13 cellular contexts compared by ENCODE assay signal in the genomic region with DNA sequence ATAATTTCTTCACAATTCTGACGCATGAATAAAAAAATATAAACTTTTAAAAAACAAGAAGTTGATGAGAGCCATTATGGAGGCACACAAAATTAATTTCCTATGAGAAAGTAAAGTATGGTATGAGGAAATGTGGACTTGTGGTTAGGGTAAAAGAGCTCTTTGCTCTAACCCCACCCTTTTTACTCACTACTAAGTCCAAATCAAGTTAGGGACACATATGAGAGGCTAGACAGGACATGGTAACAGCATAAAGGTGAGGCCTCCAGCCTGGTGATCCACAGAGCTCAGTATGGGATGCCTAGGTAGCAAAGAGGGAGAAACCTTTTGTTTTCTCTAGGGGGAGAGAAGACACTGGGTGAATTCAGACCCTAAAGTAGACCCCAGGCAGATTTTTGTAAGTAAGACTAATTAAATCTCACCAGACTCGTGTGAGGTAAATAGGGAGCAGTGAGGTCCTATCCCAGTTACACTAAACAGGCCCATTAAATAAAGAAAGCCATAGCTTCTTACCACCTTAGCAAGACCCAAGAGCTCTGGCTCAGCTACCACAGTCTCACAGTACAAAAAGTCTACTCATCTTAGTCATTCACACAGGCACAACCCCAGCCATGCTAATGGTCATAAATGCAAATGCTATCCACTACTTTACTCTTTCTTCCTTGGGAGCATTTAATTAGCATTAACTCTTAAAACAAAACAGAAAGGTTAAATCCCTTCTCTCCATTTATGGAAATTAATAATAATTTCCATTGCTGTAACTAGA. TPM values are rescaled to one million over a fixed set of nuclear protein-coding genes. Genes with fewer than 3 reads are reported as not detected.
DNase-seq lines count a peak whose midpoint lies in the region; ATAC-seq and TF ChIP-seq lines count a peak whose summit lies in the region.
"Had no signal": no experiment of that assay in that cellular context is flagged by ENCODE, and none has a peak within 500 bp of the region (broad histone marks: within the 10 kb centered on the region; RNA-seq: fewer than 3 reads in every experiment).

No MANE protein-coding gene starts in this region.

- H3K4me1 Mint-ChIP-seq in activated naive CD8-positive, alpha-beta T cell treated with anti-CD3 and anti-CD28 coated beads, Interleukin-2, amount 50 U/mL, for 24 hours: peaks cover 66% of the 10 kb centered on the region

- H3K4me1 ChIP-seq in smooth muscle cell (ENCODE audit: low read depth) (no peaks in the 10 kb centered on the region), esophagus muscularis mucosa (peaks cover 0 to 5% (median 3%) of the 10 kb centered on the region in 4 donors)

- no peak overlapping the region for H3K4me3 Mint-ChIP-seq in activated naive CD8-positive, alpha-beta T cell treated with anti-CD3 and anti-CD28 coated beads, Interleukin-2, amount 50 U/mL, for 24 hours
- H3K4me3 Mint-ChIP-seq: dendritic cell treated with granulocyte-macrophage colony-stimulating factor and Interleukin-4, amounts not matched to agents 40 ng/mL and 50 ng/mL, for 4 days had no signal

- no peak for TF ChIP-seq EP300 in esophagus muscularis mucosa (IDR thresholded peaks at IDR 0.05)

- H3K79me2 ChIP-seq in smooth muscle cell (ENCODE audit: low read depth): peaks cover 93% of the 10 kb centered on the region

- WGBS in smooth muscle cell (ENCODE audit: low lambda C conversion rate): 96% methylated on average over 2 of the region's 2 CpGs
- 87% methylated on average over 2 of the region's 2 CpGs for WGBS in esophagus muscularis mucosa

- H2AFZ ChIP-seq in smooth muscle cell (ENCODE audit: low read depth): no peak overlapping the region

- no peaks in the 10 kb centered on the region for H4K20me1 ChIP-seq in smooth muscle cell (ENCODE audit: low read depth)

- H3K9ac ChIP-seq in smooth muscle cell (ENCODE audit: low read depth): no peak overlapping the region

- no peak for TF ChIP-seq POLR2A in esophagus muscularis mucosa (IDR thresholded peaks at IDR 0.05; ENCODE audit: low read depth)

- H3K27ac ChIP-seq in smooth muscle cell (ENCODE audit: low read depth) (peak overlapping the region; percentile 26), esophagus muscularis mucosa (replicated peaks in 1 of 4) (no peak overlapping the region)

- no peaks in the 10 kb centered on the region for H3K36me3 ChIP-seq in smooth muscle cell (ENCODE audit: low read depth)
- H3K36me3 ChIP-seq in esophagus muscularis mucosa: no peaks in the 10 kb centered on the region

- peaks cover 3% of the 10 kb centered on the region for H3F3A ChIP-seq in smooth muscle cell (ENCODE audit: low read depth)

- TF ChIP-seq CTCF in smooth muscle cell (IDR thresholded peaks at IDR 0.05; ENCODE audit: borderline replicate concordance, insufficient read depth, poor library complexity, severe bottlenecking) (no peak), esophagus muscularis mucosa (IDR thresholded peaks at IDR 0.05) (no peak)

- ATAC-seq in activated CD4-positive, CD25-positive, alpha-beta regulatory T cell treated with anti-CD3 and anti-CD28 coated beads, Interleukin-2, amount 50 U/mL, for 24 hours: peak; percentile 82 to 86
- ATAC-seq in HG02973 (IDR thresholded peaks at IDR 0.05; ENCODE audit: unreplicated experiment): peak; percentile 43
- ATAC-seq in activated naive CD8-positive, alpha-beta T cell treated with anti-CD3 and anti-CD28 coated beads, Interleukin-2, amount 50 U/mL, for 24 hours: peak; percentile 93

- H3K9me3 ChIP-seq in smooth muscle cell (replicated peaks; ENCODE audit: low read depth) (peaks cover 8% of the 10 kb centered on the region), esophagus muscularis mucosa (peaks cover 0 to 10% (median 5%) of the 10 kb centered on the region in 4 donors)

- no peak for DNase-seq in activated CD4-positive, CD25-positive, alpha-beta regulatory T cell (lab: John Stamatoyannopoulos, UW)
- no peak for DNase-seq in activated naive CD8-positive, alpha-beta T cell treated with anti-CD3 and anti-CD28 coated beads, Interleukin-2, amount 50 U/mL, for 24 hours
- DNase-seq in smooth muscle cell (lab: John Stamatoyannopoulos, UW; ENCODE audit: unreplicated experiment) (no peak), GDM1 (lab: John Stamatoyannopoulos, UW) (no peak), islet precursor cell (no peak), esophagus muscularis mucosa (ENCODE audit: extremely low spot score) (no peak)
- DNase-seq: GF-D8, HCEC 1CT, MG63, NCI-H2171 had no signal

- H3K27me3 Mint-ChIP-seq in activated naive CD8-positive, alpha-beta T cell treated with anti-CD3 and anti-CD28 coated beads, Interleukin-2, amount 50 U/mL, for 24 hours: no peaks in the 10 kb centered on the region
- H3K27me3 Mint-ChIP-seq: dendritic cell treated with granulocyte-macrophage colony-stimulating factor and Interleukin-4, amounts not matched to agents 40 ng/mL and 50 ng/mL, for 4 days had no signal

- no peak overlapping the region for H3K4me2 ChIP-seq in smooth muscle cell

- peak overlapping the region; percentile 56 for H3K27ac Mint-ChIP-seq in activated naive CD8-positive, alpha-beta T cell treated with anti-CD3 and anti-CD28 coated beads, Interleukin-2, amount 50 U/mL, for 24 hours
- H3K27ac Mint-ChIP-seq: dendritic cell treated with granulocyte-macrophage colony-stimulating factor and Interleukin-4, amounts not matched to agents 40 ng/mL and 50 ng/mL, for 4 days had no signal

- H3K4me3 ChIP-seq in smooth muscle cell (no peak overlapping the region), esophagus muscularis mucosa (no peak overlapping the region)
- H3K4me3 ChIP-seq: MG63 had no signal

- peaks cover 18% of the 10 kb centered on the region for H3K9me3 Mint-ChIP-seq in activated naive CD8-positive, alpha-beta T cell treated with anti-CD3 and anti-CD28 coated beads, Interleukin-2, amount 50 U/mL, for 24 hours

- peaks cover 46% of the 10 kb centered on the region for H3K36me3 Mint-ChIP-seq in activated naive CD8-positive, alpha-beta T cell treated with anti-CD3 and anti-CD28 coated beads, Interleukin-2, amount 50 U/mL, for 24 hours (ENCODE audit: low read depth)

- H3K27me3 ChIP-seq in smooth muscle cell (ENCODE audit: low read depth): no peaks in the 10 kb centered on the region
- no peaks in the 10 kb centered on the region for H3K27me3 ChIP-seq in esophagus muscularis mucosa
- H3K27me3 ChIP-seq: MG63 had no signal

- intact Hi-C loops in esophagus muscularis mucosa (cut with DNase I): no loop called here

RNA-seq across cellular contexts. Expression of a gene that starts 42.6 kb away (rescaled TPM):
- total RNA-seq in smooth muscle cell: 29.9 and 32.8 TPM in 2 replicates
- polyA plus RNA-seq in smooth muscle cell: 16.3 and 21.9 TPM in 2 replicates
- 10 to 100 TPM; 14.1 to 30.7 (median 18.0) TPM for total RNA-seq in esophagus muscularis mucosa

Comparison
In these comparisons a context has a peak if more than half of its experiments do, and no peak if none do; other contexts are left out.
1. ATAC-seq: peak in every context shown above with its lines; median percentile 93 in activated naive CD8-positive, alpha-beta T cell treated with anti-CD3 and anti-CD28 coated beads, Interleukin-2, amount 50 U/mL, for 24 hours; 84 in activated CD4-positive, CD25-positive, alpha-beta regulatory T cell treated with anti-CD3 and anti-CD28 coated beads, Interleukin-2, amount 50 U/mL, for 24 hours; 43 in HG02973.